Comparison of ENCODE assay signal across 21 cellular contexts in genomic region chr11:36057372-36058045, GRCh38.
DNase-seq lines count a peak whose midpoint lies in the region; ATAC-seq, FAIRE-seq and TF ChIP-seq lines count a peak whose summit lies in the region.
"Had no signal": no experiment of that assay in that cellular context is flagged by ENCODE, and none has a peak within 500 bp of the region (broad histone marks: within the 10 kb centered on the region; RNA-seq: fewer than 3 reads in every experiment).

No MANE protein-coding gene starts in this region.

- H3K27ac ChIP-seq in heart left ventricle (peak overlapping the region in 7 of 12 donors; percentile 8 to 79 (median 37)), ovary (peak overlapping the region in 1 of 2 donors; percentile 84), uterus (peak overlapping the region in 1 of 2 donors; percentile 57)
- H3K27ac ChIP-seq: SJCRH30, thoracic aorta had no signal

- TF ChIP-seq POLR2A in heart left ventricle (IDR thresholded peaks at IDR 0.05) (no peak), ovary (IDR thresholded peaks at IDR 0.05) (no peak), uterus (IDR thresholded peaks at IDR 0.05) (no peak)

- no peak overlapping the region for H3K4me3 ChIP-seq in heart left ventricle
- H3K4me3 ChIP-seq in fibroblast of pulmonary artery (replicated peaks; ENCODE audit: low read depth, low read length), result no peak overlapping the region
- no peak overlapping the region for H3K4me3 ChIP-seq in ovary
- no peak overlapping the region for H3K4me3 ChIP-seq in uterus
- H3K4me3 ChIP-seq: SJCRH30, thoracic aorta had no signal

- intact Hi-C loops in heart left ventricle (cut with DNase I), result loop anchor here in 2 of 10 donors (10.0 kb wide), 1 partner anchor 443 kb away; the partner anchor contains the start of gene FJX1 (in 2 of the 2)
- intact Hi-C loops in left ventricle myocardium superior (cut with micrococcal nuclease), result no loop called here
- intact Hi-C loops in ovary (cut with DNase I), result no loop called here
- intact Hi-C loops in uterus (cut with DNase I; ENCODE audit: low total_unique reads), result no loop called here

- DNase-seq in heart left ventricle, result peak in 2 of 5 donors; percentile 32 to 45
- no peak for DNase-seq in left ventricle myocardium superior
- DNase-seq in fibroblast of pulmonary artery (ENCODE audit: low read depth), result peak; percentile 99
- DNase-seq in ovary, result peak; percentile 62 to 79 (median 69)
- DNase-seq in uterus, result peak; percentile 72 to 73
- DNase-seq in activated effector memory CD4-positive, alpha-beta T cell treated with anti-CD3 and anti-CD28 coated beads, Interleukin-2, amount 50 U/mL, for 16 hours, result no peak
- DNase-seq in GM19239 (ENCODE audit: insufficient read length, low spot score), result no peak
- no peak for DNase-seq in cerebellar cortex (ENCODE audit: low spot score)
- DNase-seq: 8988T; activated CD4-positive, CD25-positive, alpha-beta regulatory T cell; anterior cingulate cortex; CD8-positive, alpha-beta T cell; cortex of kidney; left colon; naive B cell; NCI-H1048; NCI-H526 treated with DMSO at 0.1 percent for 48 hours; SJCRH30; stimulated activated CD4-positive, alpha-beta T cell treated with anti-CD3 and anti-CD28 coated beads, Interleukin-2, amount 100 ng/mL, for 48 hours; T-helper 2 cell had no signal

- H3K27me3 ChIP-seq in heart left ventricle (no peaks in the 10 kb centered on the region), ovary (no peaks in the 10 kb centered on the region), uterus (no peaks in the 10 kb centered on the region)
- H3K27me3 ChIP-seq: SJCRH30 had no signal

- no peak for TF ChIP-seq CTCF in heart left ventricle (IDR thresholded peaks at IDR 0.05)
- TF ChIP-seq CTCF in fibroblast of pulmonary artery (IDR thresholded peaks at IDR 0.05; ENCODE audit: low read length, missing control alignments), result no peak
- no peak for TF ChIP-seq CTCF in ovary (IDR thresholded peaks at IDR 0.05)
- no peak for TF ChIP-seq CTCF in uterus (IDR thresholded peaks at IDR 0.05)

- TF ChIP-seq EP300 in ovary (IDR thresholded peaks at IDR 0.05), result no peak

- H3K36me3 ChIP-seq in heart left ventricle, result no peaks in the 10 kb centered on the region
- H3K36me3 ChIP-seq in ovary, result no peaks in the 10 kb centered on the region
- no peaks in the 10 kb centered on the region for H3K36me3 ChIP-seq in uterus
- H3K36me3 ChIP-seq: thoracic aorta had no signal

- ATAC-seq in heart left ventricle (peak in 3 of 4 donors; percentile 26 to 87 (median 63)), left ventricle myocardium superior (no peak)
- ATAC-seq: CD8-positive, alpha-beta T cell; left colon had no signal

- H3K4me1 ChIP-seq in heart left ventricle (peaks cover 0 to 21% (median 2%) of the 10 kb centered on the region in 12 donors), ovary (ENCODE audit: insufficient read depth) (peaks cover 13% of the 10 kb centered on the region), uterus (peaks cover 0 to 7% of the 10 kb centered on the region in 2 donors)
- H3K4me1 ChIP-seq: SJCRH30 had no signal

- 66 to 71% (median 69%) methylated on average over 9 of the region's 9 CpGs for WGBS in heart left ventricle, 4 donors
- WGBS in ovary, 3 donors, result 14 to 24% (median 15%) methylated on average over 9 of the region's 9 CpGs

- FAIRE-seq in GM19239 (lab: Jason Lieb, UNC), result no peak

- peaks cover 0 to 11% (median 5%) of the 10 kb centered on the region in 12 donors for H3K9me3 ChIP-seq in heart left ventricle
- no peaks in the 10 kb centered on the region for H3K9me3 ChIP-seq in ovary
- peaks cover 0 to 7% of the 10 kb centered on the region in 2 donors for H3K9me3 ChIP-seq in uterus
- H3K9me3 ChIP-seq: thoracic aorta had no signal

Comparison
In these comparisons a context has a peak if more than half of its experiments do, and no peak if none do; other contexts are left out.
1. DNase-seq: peak in fibroblast of pulmonary artery (single experiment), ovary (5 of 5) and uterus (2 of 2); none in left ventricle myocardium superior (single experiment), activated effector memory CD4-positive, alpha-beta T cell treated with anti-CD3 and anti-CD28 coated beads, Interleukin-2, amount 50 U/mL, for 16 hours (single experiment), GM19239 (single experiment) and cerebellar cortex (single experiment).